In the genomic region with DNA sequence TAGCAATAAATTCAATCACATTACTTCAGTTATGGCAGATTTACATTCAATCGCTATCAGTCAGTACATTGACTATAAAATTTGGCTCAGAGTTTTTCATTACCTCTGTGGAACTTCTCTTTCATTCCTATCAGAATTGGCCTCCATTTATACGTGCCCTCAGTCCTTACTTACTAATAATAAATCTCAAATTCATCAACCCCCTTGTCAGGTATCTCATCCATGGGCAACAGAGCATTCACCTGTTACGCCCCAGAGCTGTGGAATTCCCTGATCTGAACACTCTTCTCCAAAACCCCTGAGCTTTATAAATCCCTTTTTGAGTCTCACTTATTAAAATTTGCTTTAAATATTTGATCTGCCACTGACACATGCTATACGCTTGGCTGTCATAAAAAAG, we compare ENCODE assay signal across 24 cellular contexts.
DNase-seq lines count a peak whose midpoint lies in the region; FAIRE-seq and TF ChIP-seq lines count a peak whose summit lies in the region.
"Had no signal": no experiment of that assay in that cellular context is flagged by ENCODE, and none has a peak within 500 bp of the region (broad histone marks: within the 10 kb centered on the region; RNA-seq: fewer than 3 reads in every experiment).

No MANE protein-coding gene starts in this region.

- H3K36me3 Mint-ChIP-seq in nephron progenitor cell (ENCODE audit: low read depth) = no peaks in the 10 kb centered on the region
- H3K36me3 Mint-ChIP-seq: CD14-positive monocyte; CD8-positive, alpha-beta memory T cell had no signal

- H3K4me1 Mint-ChIP-seq in nephron progenitor cell = peaks cover 22% of the 10 kb centered on the region
- H3K4me1 Mint-ChIP-seq: CD14-positive monocyte; CD8-positive, alpha-beta memory T cell had no signal

- H3K9me3 Mint-ChIP-seq in nephron progenitor cell = no peaks in the 10 kb centered on the region
- H3K9me3 Mint-ChIP-seq: HFFc6 had no signal

- H3K9me3 ChIP-seq in small intestine (ENCODE audit: control insufficient read depth, low read depth) = no peaks in the 10 kb centered on the region
- H3K9me3 ChIP-seq: BE2C; BLaER1 treated with 17β-estradiol and CSF1 and Interleukin-3, amounts not matched to agents 10 nM and 100 nM; HAP-1 had no signal

- H3K27me3 Mint-ChIP-seq in nephron progenitor cell (ENCODE audit: low read depth, poor library complexity) = no peaks in the 10 kb centered on the region
- H3K27me3 Mint-ChIP-seq: CD4-positive, alpha-beta T cell; CD8-positive, alpha-beta memory T cell had no signal

- H3K27me3 ChIP-seq in small intestine (ENCODE audit: control insufficient read depth in 2 of 2, insufficient read depth in 2 of 2, low read length in 2 of 2) = no peaks in the 10 kb centered on the region
- H3K27me3 ChIP-seq: BE2C; BLaER1 treated with 17β-estradiol and CSF1 and Interleukin-3, amounts not matched to agents 10 nM and 100 nM had no signal

- no peak for TF ChIP-seq CTCF in nephron progenitor cell (IDR thresholded peaks at IDR 0.05)

- peak overlapping the region; percentile 55 for H3K27ac Mint-ChIP-seq in nephron progenitor cell
- H3K27ac Mint-ChIP-seq: CD14-positive monocyte; CD4-positive, alpha-beta T cell; CD8-positive, alpha-beta memory T cell; HFFc6 had no signal

- no peaks in the 10 kb centered on the region for H3K36me3 ChIP-seq in small intestine (ENCODE audit: control insufficient read depth in 2 of 2, insufficient read depth in 2 of 2, low read length in 2 of 2)
- H3K36me3 ChIP-seq: BE2C; BLaER1 treated with 17β-estradiol and CSF1 and Interleukin-3, amounts not matched to agents 10 nM and 100 nM; HAP-1 had no signal

- WGBS in small intestine, 3 donors = 78 to 87% (median 87%) methylated on average over 4 of the region's 4 CpGs

- H3K4me3 Mint-ChIP-seq in nephron progenitor cell = no peak overlapping the region
- H3K4me3 Mint-ChIP-seq: CD14-positive monocyte; CD4-positive, alpha-beta T cell; CD8-positive, alpha-beta memory T cell; HFFc6 had no signal

- FAIRE-seq in RCC 7860 (lab: Jason Lieb, UNC) (peak; percentile 95), small intestine (lab: Jason Lieb, UNC) (no peak), frontal cortex (lab: Jason Lieb, UNC) (no peak)
- FAIRE-seq: A204.1, G401.6, GM12892, H54 had no signal

- in situ Hi-C loops in ACHN (cut with HindIII; ENCODE audit: low pct_ligation_motif_present, low pct_unique_long_range_greater_than_20kb, low sequenced_read_pairs) = no loop called here

- H3K4me1 ChIP-seq in small intestine (ENCODE audit: control insufficient read depth in 2 of 2, insufficient read depth in 1 of 2, low read depth in 1 of 2, low read length in 1 of 2) = no peaks in the 10 kb centered on the region
- H3K4me1 ChIP-seq: BLaER1 treated with 17β-estradiol and CSF1 and Interleukin-3, amounts not matched to agents 10 nM and 100 nM had no signal

- no peak overlapping the region for H3K4me3 ChIP-seq in small intestine (ENCODE audit: low read depth in 1 of 2, low read length in 2 of 2)
- H3K4me3 ChIP-seq: BLaER1 treated with 17β-estradiol and CSF1 and Interleukin-3, amounts not matched to agents 10 nM and 100 nM; HAP-1 had no signal

- no peak overlapping the region for H3K27ac ChIP-seq in small intestine (ENCODE audit: low read depth in 1 of 2, low read length in 1 of 2)
- H3K27ac ChIP-seq: 22Rv1; BLaER1 treated with 17β-estradiol and CSF1 and Interleukin-3, amounts not matched to agents 10 nM and 100 nM had no signal

- DNase-seq in ACHN = peak; percentile 8
- peak; percentile 53 for DNase-seq in RCC 7860 (ENCODE audit: low spot score)
- peak; percentile 72 for DNase-seq in kidney tubule cell (ENCODE audit: low spot score)
- no peak for DNase-seq in nephron progenitor cell
- DNase-seq in small intestine = no peak
- no peak for DNase-seq in OCI-M2 (lab: John Stamatoyannopoulos, UW; ENCODE audit: unreplicated experiment)
- DNase-seq in frontal cortex (ENCODE audit: low spot score in 2 of 2) = no peak
- DNase-seq in NCI-H146 treated with DMSO at 0.1 percent for 48 hours (lab: John Stamatoyannopoulos, UW; ENCODE audit: unreplicated experiment) = no peak
- DNase-seq: AML-193; BE2C; CD4-positive, alpha-beta T cell; CD8-positive, alpha-beta memory T cell; DMS153; DND-41; GOT3; HFFc6 had no signal

Comparison
In these comparisons a context has a peak if more than half of its experiments do, and no peak if none do; other contexts are left out.
1. DNase-seq: peak in ACHN (single experiment), RCC 7860 (single experiment) and kidney tubule cell (single experiment); none in nephron progenitor cell (single experiment), small intestine (single experiment), OCI-M2 (single experiment), frontal cortex (0 of 2) and NCI-H146 treated with DMSO at 0.1 percent for 48 hours (single experiment).